ENCODE assay signal across 20 cellular contexts in the genomic region with DNA sequence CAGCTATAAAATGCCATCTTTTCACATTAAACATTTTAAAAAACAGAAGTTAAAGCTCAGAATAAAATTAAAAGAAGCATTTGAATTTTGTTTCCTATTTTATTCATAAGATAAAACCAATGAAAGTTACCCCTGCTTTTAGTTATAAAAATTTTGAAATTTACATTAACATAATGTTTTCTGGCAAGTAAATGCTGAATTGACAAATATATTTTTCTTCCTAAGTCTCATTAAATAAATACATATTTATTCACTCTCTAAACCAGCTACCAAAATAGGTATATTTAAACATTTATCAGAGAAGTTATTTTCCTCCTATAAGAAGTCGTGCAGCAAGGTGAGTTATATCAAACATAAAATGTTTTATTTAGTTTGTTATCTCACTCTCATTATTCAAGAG.
DNase-seq lines count a peak whose midpoint lies in the region; ATAC-seq, FAIRE-seq and TF ChIP-seq lines count a peak whose summit lies in the region.
"Had no signal": no experiment of that assay in that cellular context is flagged by ENCODE, and none has a peak within 500 bp of the region (broad histone marks: within the 10 kb centered on the region; RNA-seq: fewer than 3 reads in every experiment).

No MANE protein-coding gene starts in this region.

- WGBS in A549 (ENCODE audit: missing lambda C conversion rate) = 19% methylated on average over 1 of the region's 1 CpG
- 9% methylated on average over 1 of the region's 1 CpG for WGBS in K562 (ENCODE audit: insufficient coverage, low coverage, missing lambda C conversion rate)
- WGBS in psoas muscle, 3 donors = 77 to 81% (median 79%) methylated on average over 1 of the region's 1 CpG

- H3K9me3 ChIP-seq in A549 (no peaks in the 10 kb centered on the region), K562 (replicated peaks; ENCODE audit: control insufficient read depth, insufficient read depth, low read depth, low read length) (no peaks in the 10 kb centered on the region), psoas muscle (no peaks in the 10 kb centered on the region)
- H3K9me3 ChIP-seq: BE2C; BLaER1 treated with 17β-estradiol and CSF1 and Interleukin-3, amounts not matched to agents 10 nM and 100 nM had no signal

- TF ChIP-seq EP300 in A549 (IDR thresholded peaks at IDR 0.05) (no peak), K562 (IDR thresholded peaks at IDR 0.05; ENCODE audit: low read length) (no peak)

- H4K20me1 ChIP-seq in K562 (replicated peaks; ENCODE audit: control insufficient read depth, insufficient read depth, low read length) = no peaks in the 10 kb centered on the region
- H4K20me1 ChIP-seq: BLaER1 treated with 17β-estradiol and CSF1 and Interleukin-3, amounts not matched to agents 10 nM and 100 nM had no signal

- intact Hi-C loops in K562 (cut with micrococcal nuclease) (no loop called here), psoas muscle (cut with DNase I) (no loop called here)

- H2AFZ ChIP-seq in K562 (ENCODE audit: low read depth, low read length) = no peak overlapping the region
- H2AFZ ChIP-seq: GM23248 had no signal

- H3K27ac ChIP-seq in A549 (no peak overlapping the region), K562 (ENCODE audit: extremely low read depth, low read depth, low read length) (no peak overlapping the region), psoas muscle (peak overlapping the region; percentile 64)
- H3K27ac ChIP-seq: BLaER1 treated with 17β-estradiol and CSF1 and Interleukin-3, amounts not matched to agents 10 nM and 100 nM; GM23248 had no signal

- H3K36me3 ChIP-seq in K562 (ENCODE audit: control insufficient read depth, insufficient read depth, low read length) (no peaks in the 10 kb centered on the region), psoas muscle (ENCODE audit: insufficient read depth in 1 of 2, low read depth in 1 of 2) (peaks cover 0 to 26% of the 10 kb centered on the region in 2 donors)
- H3K36me3 ChIP-seq: BE2C; BLaER1 treated with 17β-estradiol and CSF1 and Interleukin-3, amounts not matched to agents 10 nM and 100 nM had no signal

- DNase-seq in A549 (ENCODE audit: low read depth in 1 of 2, low spot score in 1 of 2) (no peak), K562 (ENCODE audit: extremely low read depth in 1 of 4, low spot score in 3 of 4) (no peak), psoas muscle (no peak), SIG-M5 (lab: John Stamatoyannopoulos, UW) (no peak), NCI-H345 (lab: John Stamatoyannopoulos, UW) (no peak), NCI-H1694 treated with DMSO at 0.1 percent for 48 hours (lab: John Stamatoyannopoulos, UW) (no peak)
- DNase-seq: ACHN; AML-193; BE2C; CD4-positive, alpha-beta T cell; CD8-positive, alpha-beta memory T cell; DMS53; DMS79 treated with DMSO at 0.1 percent for 48 hours; GF-D8; GM23248; H7; HCEC 1CT had no signal

- CTCF ChIA-PET in A549 (lab: Yijun Ruan, JAX) (interaction anchor here (1.9 kb wide), 1 partner anchor 292 kb away, joined by 5 read pairs; no protein-coding TSS in a partner anchor), K562 (lab: Yijun Ruan, JAX; ENCODE audit: low intra/inter-chr PET ratio) (no interaction called here)

- FAIRE-seq in A549 (lab: Jason Lieb, UNC) (no peak), K562 (lab: Jason Lieb, UNC) (no peak)
- FAIRE-seq: GM12891, H1 had no signal

- no peaks in the 10 kb centered on the region for H3K79me2 ChIP-seq in K562 (ENCODE audit: control insufficient read depth, insufficient read depth, low read length)

- H3K9ac ChIP-seq in K562 (ENCODE audit: insufficient read depth in 1 of 2, low read depth in 2 of 2, low read length in 2 of 2) = no peak overlapping the region
- H3K9ac ChIP-seq: BLaER1 treated with 17β-estradiol and CSF1 and Interleukin-3, amounts not matched to agents 10 nM and 100 nM; GM23248 had no signal

- H3K9me1 ChIP-seq in K562 (ENCODE audit: control insufficient read depth, insufficient read depth, low read length) = no peaks in the 10 kb centered on the region

- no peak overlapping the region for H3K4me2 ChIP-seq in A549
- no peak overlapping the region for H3K4me2 ChIP-seq in K562 (ENCODE audit: insufficient read depth, low read length)
- H3K4me2 ChIP-seq: BLaER1 treated with 17β-estradiol and CSF1 and Interleukin-3, amounts not matched to agents 10 nM and 100 nM had no signal

- H3K4me3 ChIP-seq in A549 (no peak overlapping the region), K562 (no peak overlapping the region), psoas muscle (no peak overlapping the region)
- H3K4me3 ChIP-seq: BLaER1 treated with 17β-estradiol and CSF1 and Interleukin-3, amounts not matched to agents 10 nM and 100 nM; GM23248 had no signal

- in situ Hi-C loops in K562 (cut with MboI) = loop anchor here (25.0 kb wide), 1 partner anchor 289 kb away; no protein-coding TSS in a partner anchor

- no peak for ATAC-seq in A549
- no peak for ATAC-seq in K562
- no peak for ATAC-seq in psoas muscle

- TF ChIP-seq CTCF in A549 (IDR thresholded peaks at IDR 0.05) (no peak), K562 (IDR thresholded peaks at IDR 0.05 in 2 of 3, conservative IDR thresholded peaks at IDR 0.05 in 1 of 3; ENCODE audit: insufficient read depth in 2 of 3, low read depth in 1 of 3, low read length in 3 of 3) (no peak), psoas muscle (IDR thresholded peaks at IDR 0.05) (no peak)

- no peaks in the 10 kb centered on the region for H3K27me3 ChIP-seq in K562 (ENCODE audit: control insufficient read depth in 2 of 2, insufficient read depth in 2 of 2, low read length in 2 of 2)
- H3K27me3 ChIP-seq in psoas muscle (ENCODE audit: insufficient read depth in 3 of 3, low read length in 2 of 3) = no peaks in the 10 kb centered on the region
- H3K27me3 ChIP-seq: BE2C; BLaER1 treated with 17β-estradiol and CSF1 and Interleukin-3, amounts not matched to agents 10 nM and 100 nM had no signal

- no peak for TF ChIP-seq RAD21 in A549 (conservative IDR thresholded peaks at IDR 0.05 in 1 of 2, IDR thresholded peaks at IDR 0.05 in 1 of 2)
- TF ChIP-seq RAD21 in K562 (CRISPR knock-in tag; conservative IDR thresholded peaks at IDR 0.05 in 1 of 2, IDR thresholded peaks at IDR 0.05 in 1 of 2) = no peak

- H3K4me1 ChIP-seq in A549 (no peaks in the 10 kb centered on the region), K562 (replicated peaks in 1 of 2; ENCODE audit: control insufficient read depth in 2 of 2, insufficient read depth in 2 of 2, low read length in 2 of 2) (no peaks in the 10 kb centered on the region), psoas muscle (peaks cover 87% of the 10 kb centered on the region)
- H3K4me1 ChIP-seq: BE2C had no signal

- no TSS peak for BruUV-seq in K562 (replicated peaks; lab: Mats Ljungman, UMichigan)

- POLR2A ChIA-PET in A549 (lab: Yijun Ruan, JAX) = no interaction called here
- POLR2A ChIA-PET in K562 (lab: Yijun Ruan, JAX) = no interaction called here

- TF ChIP-seq POLR2A in A549 (IDR thresholded peaks at IDR 0.05; ENCODE audit: low read length) = no peak
- no peak for TF ChIP-seq POLR2A in K562 (conservative IDR thresholded peaks at IDR 0.05)

TF ChIP-seq in A549, 52 proteins besides CTCF, POLR2A, EP300 and RAD21:
- TF ChIP-seq MAFK (IDR thresholded peaks at IDR 0.05; ENCODE audit: partially characterized antibody) = peak; percentile 61
- TF ChIP-seq KDM5A (IDR thresholded peaks at IDR 0.05) = no peak
- no peak for TF ChIP-seq RARB (CRISPR knock-in tag; IDR thresholded peaks at IDR 0.05)

TF ChIP-seq in K562, 482 proteins besides CTCF, POLR2A, EP300 and RAD21 (continues in another document):
- TF ChIP-seq GABPB1 (CRISPR knock-in tag; IDR thresholded peaks at IDR 0.05) (no peak), TAF15 (IDR thresholded peaks at IDR 0.05; ENCODE audit: low read depth, low read length) (no peak), ARHGAP35 (IDR thresholded peaks at IDR 0.05; ENCODE audit: partially characterized antibody) (no peak), ZNF143 (CRISPR knock-in tag; IDR thresholded peaks at IDR 0.05) (no peak), ZNF41 (CRISPR knock-in tag; conservative IDR thresholded peaks at IDR 0.05) (no peak), ZNF316 (IDR thresholded peaks at IDR 0.05) (peak; percentile 91), RCOR1 (IDR thresholded peaks at IDR 0.05; ENCODE audit: borderline replicate concordance in 1 of 2, low read depth in 2 of 2, low read length in 2 of 2) (no peak)
- TF ChIP-seq, protein P1, sequence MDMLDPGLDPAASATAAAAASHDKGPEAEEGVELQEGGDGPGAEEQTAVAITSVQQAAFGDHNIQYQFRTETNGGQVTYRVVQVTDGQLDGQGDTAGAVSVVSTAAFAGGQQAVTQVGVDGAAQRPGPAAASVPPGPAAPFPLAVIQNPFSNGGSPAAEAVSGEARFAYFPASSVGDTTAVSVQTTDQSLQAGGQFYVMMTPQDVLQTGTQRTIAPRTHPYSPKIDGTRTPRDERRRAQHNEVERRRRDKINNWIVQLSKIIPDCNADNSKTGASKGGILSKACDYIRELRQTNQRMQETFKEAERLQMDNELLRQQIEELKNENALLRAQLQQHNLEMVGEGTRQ (CRISPR knock-in tag; IDR thresholded peaks at IDR 0.05) = no peak
- TF ChIP-seq, protein P2, sequence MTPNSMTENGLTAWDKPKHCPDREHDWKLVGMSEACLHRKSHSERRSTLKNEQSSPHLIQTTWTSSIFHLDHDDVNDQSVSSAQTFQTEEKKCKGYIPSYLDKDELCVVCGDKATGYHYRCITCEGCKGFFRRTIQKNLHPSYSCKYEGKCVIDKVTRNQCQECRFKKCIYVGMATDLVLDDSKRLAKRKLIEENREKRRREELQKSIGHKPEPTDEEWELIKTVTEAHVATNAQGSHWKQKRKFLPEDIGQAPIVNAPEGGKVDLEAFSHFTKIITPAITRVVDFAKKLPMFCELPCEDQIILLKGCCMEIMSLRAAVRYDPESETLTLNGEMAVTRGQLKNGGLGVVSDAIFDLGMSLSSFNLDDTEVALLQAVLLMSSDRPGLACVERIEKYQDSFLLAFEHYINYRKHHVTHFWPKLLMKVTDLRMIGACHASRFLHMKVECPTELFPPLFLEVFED (CRISPR knock-in tag; conservative IDR thresholded peaks at IDR 0.05) = no peak
- TF ChIP-seq, protein P3, sequence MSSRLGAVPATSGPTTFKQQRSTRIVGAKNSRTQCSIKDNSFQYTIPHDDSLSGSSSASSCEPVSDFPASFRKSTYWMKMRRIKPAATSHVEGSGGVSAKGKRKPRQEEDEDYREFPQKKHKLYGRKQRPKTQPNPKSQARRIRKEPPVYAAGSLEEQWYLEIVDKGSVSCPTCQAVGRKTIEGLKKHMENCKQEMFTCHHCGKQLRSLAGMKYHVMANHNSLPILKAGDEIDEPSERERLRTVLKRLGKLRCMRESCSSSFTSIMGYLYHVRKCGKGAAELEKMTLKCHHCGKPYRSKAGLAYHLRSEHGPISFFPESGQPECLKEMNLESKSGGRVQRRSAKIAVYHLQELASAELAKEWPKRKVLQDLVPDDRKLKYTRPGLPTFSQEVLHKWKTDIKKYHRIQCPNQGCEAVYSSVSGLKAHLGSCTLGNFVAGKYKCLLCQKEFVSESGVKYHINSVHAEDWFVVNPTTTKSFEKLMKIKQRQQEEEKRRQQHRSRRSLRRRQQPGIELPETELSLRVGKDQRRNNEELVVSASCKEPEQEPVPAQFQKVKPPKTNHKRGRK (tag; IDR thresholded peaks at IDR 0.05) = no peak
